In the genomic region with DNA sequence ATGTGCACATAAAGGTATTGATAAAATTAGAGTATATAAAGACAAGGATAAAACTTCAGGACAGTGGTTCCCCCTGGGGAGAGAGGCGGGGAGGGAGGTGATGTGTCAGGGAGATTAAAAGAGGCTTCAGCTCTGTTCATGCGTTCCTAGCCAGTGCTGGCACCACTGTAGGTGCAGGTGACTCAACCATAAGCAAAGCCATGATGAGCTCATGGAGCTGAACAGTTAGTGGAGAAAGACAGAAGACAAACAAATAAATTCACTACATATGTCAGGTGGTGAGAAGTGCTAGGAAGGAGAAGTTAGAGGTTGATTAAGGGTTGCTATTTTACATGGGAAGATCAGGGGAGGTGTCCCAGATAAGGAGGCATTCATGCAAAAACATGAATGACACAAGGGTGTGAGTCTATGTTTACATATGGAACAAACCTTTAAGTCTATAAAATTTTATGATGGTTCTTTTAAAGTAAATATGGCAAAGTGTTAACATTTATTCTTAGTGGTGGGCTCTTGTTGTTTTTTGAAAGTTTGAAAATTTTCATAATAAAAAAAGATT, we compare ENCODE assay signal across 14 cellular contexts.
A peak's percentile ranks its signal among the peaks of the same experiment; 100 is the strongest.
DNase-seq lines count a peak whose midpoint lies in the region; ATAC-seq and TF ChIP-seq lines count a peak whose summit lies in the region.
"Had no signal": no experiment of that assay in that cellular context is flagged by ENCODE, and none has a peak within 500 bp of the region (broad histone marks: within the 10 kb centered on the region; RNA-seq: fewer than 3 reads in every experiment).

No MANE protein-coding gene starts in this region.

- H2BK15ac ChIP-seq in neuronal stem cell (ENCODE audit: low read length), result no peak overlapping the region

- H3K36me3 Mint-ChIP-seq in CD8-positive, alpha-beta T cell, result peaks cover 58% of the 10 kb centered on the region
- peaks cover 13% of the 10 kb centered on the region for H3K36me3 Mint-ChIP-seq in activated T-helper 1 cell treated with anti-CD3 and anti-CD28 coated beads, Interleukin-12 subunit alpha, Interleukin-12 subunit beta, Interleukin-2, Interleukin-4 antibody, amounts not matched to agents 30 ng/mL and 10 ng/mL and 1 ng/mL, durations not matched to agents 14 hours and 24 hours and 36 hours (ENCODE audit: low read depth)
- no peaks in the 10 kb centered on the region for H3K36me3 Mint-ChIP-seq in chondrocyte (ENCODE audit: low read depth)

- H3K4me3 ChIP-seq in CD8-positive, alpha-beta T cell (ENCODE audit: low read depth, low read length), result no peak overlapping the region
- H3K4me3 ChIP-seq in neuronal stem cell (ENCODE audit: low read length in 2 of 2), result no peak overlapping the region
- H3K4me3 ChIP-seq: GM12878, lung had no signal

- H3K18ac ChIP-seq in neuronal stem cell (ENCODE audit: low read length), result no peak overlapping the region

- H4K8ac ChIP-seq in neuronal stem cell (ENCODE audit: low read depth, low read length), result no peak overlapping the region

- no peak overlapping the region for H3K9ac ChIP-seq in neuronal stem cell (ENCODE audit: low read depth, low read length, poor library complexity)

- no peaks in the 10 kb centered on the region for H3K27me3 ChIP-seq in CD8-positive, alpha-beta T cell (ENCODE audit: insufficient read depth, low read length)
- no peaks in the 10 kb centered on the region for H3K27me3 ChIP-seq in neuronal stem cell (ENCODE audit: control insufficient read depth in 3 of 3, insufficient read depth in 3 of 3, low read depth in 1 of 3, low read length in 3 of 3)

- DNase-seq in CD8-positive, alpha-beta T cell, result peak in 1 of 7 experiments; percentile 23
- DNase-seq in HCEC 1CT, result peak; percentile 24
- no peak for DNase-seq in activated T-helper 1 cell treated with anti-CD3 and anti-CD28 coated beads, Interleukin-12 subunit alpha, Interleukin-12 subunit beta, Interleukin-2, Interleukin-4 antibody, amounts not matched to agents 30 ng/mL and 10 ng/mL and 1 ng/mL, durations not matched to agents 14 hours and 24 hours and 36 hours (ENCODE audit: low spot score)
- peak; percentile 75 for DNase-seq in iris pigment epithelial cell (ENCODE audit: low read depth)
- no peak for DNase-seq in NCI-H2227 (lab: John Stamatoyannopoulos, UW; ENCODE audit: unreplicated experiment)
- no peak for DNase-seq in chondrocyte (ENCODE audit: low spot score)
- DNase-seq in neuronal stem cell (ENCODE audit: low spot score), result no peak
- DNase-seq in pons (ENCODE audit: low spot score), result no peak
- DNase-seq: activated naive CD4-positive, alpha-beta T cell treated with anti-CD3 and anti-CD28 coated beads, Interleukin-2, amount 10 ng/mL, durations not matched to agents 7 days and 5 days; effector CD8-positive, alpha-beta T cell; stimulated activated CD4-positive, alpha-beta T cell treated with anti-CD3 and anti-CD28 coated beads, Interleukin-2, amount 100 ng/mL, for 48 hours had no signal

- intact Hi-C loops in CD8-positive, alpha-beta T cell (cut with DNase I, micrococcal nuclease), result loop anchor here in 1 of 2 experiments (5.0 kb wide), 1 partner anchor 203 kb away; no protein-coding TSS in a partner anchor
- intact Hi-C loops in activated T-helper 1 cell treated with anti-CD3 and anti-CD28 coated beads, Interleukin-12 subunit alpha, Interleukin-12 subunit beta, Interleukin-2, Interleukin-4 antibody, amounts not matched to agents 30 ng/mL and 10 ng/mL and 1 ng/mL, durations not matched to agents 14 hours and 24 hours and 36 hours (cut with micrococcal nuclease), result no loop called here

- no peak overlapping the region for H2BK12ac ChIP-seq in neuronal stem cell (ENCODE audit: low read length)

- H3K14ac ChIP-seq in neuronal stem cell (ENCODE audit: low read length), result no peak overlapping the region

- H3K4me2 ChIP-seq in neuronal stem cell (ENCODE audit: insufficient read depth, low read length, poor library complexity, severe bottlenecking), result no peak overlapping the region

- no peak overlapping the region for H2BK5ac ChIP-seq in neuronal stem cell (ENCODE audit: low read length)

- peak; percentile 36 for ATAC-seq in CD8-positive, alpha-beta T cell
- ATAC-seq: GM12878 had no signal

- WGBS in neuronal stem cell (ENCODE audit: extremely low coverage in 2 of 2, insufficient read length in 2 of 2, insufficient replicate concordance in 1 of 2), 2 donors, result no CpG with 5 or more reads among the region's 2 CpGs

- H3K4me3 Mint-ChIP-seq in CD8-positive, alpha-beta T cell, result no peak overlapping the region
- H3K4me3 Mint-ChIP-seq in activated T-helper 1 cell treated with anti-CD3 and anti-CD28 coated beads, Interleukin-12 subunit alpha, Interleukin-12 subunit beta, Interleukin-2, Interleukin-4 antibody, amounts not matched to agents 30 ng/mL and 10 ng/mL and 1 ng/mL, durations not matched to agents 14 hours and 24 hours and 36 hours, result no peak overlapping the region
- no peak overlapping the region for H3K4me3 Mint-ChIP-seq in chondrocyte (ENCODE audit: unreplicated experiment)
- H3K4me3 Mint-ChIP-seq: activated naive CD4-positive, alpha-beta T cell treated with anti-CD3 and anti-CD28 coated beads, Interleukin-2, amount 10 ng/mL, durations not matched to agents 7 days and 5 days had no signal

- H3K9me3 ChIP-seq in CD8-positive, alpha-beta T cell (ENCODE audit: low read length), result no peaks in the 10 kb centered on the region
- H3K9me3 ChIP-seq in neuronal stem cell (replicated peaks in 1 of 2; ENCODE audit: control insufficient read depth in 2 of 2, insufficient read depth in 1 of 2, low read depth in 1 of 2, low read length in 2 of 2), result no peaks in the 10 kb centered on the region

- H3K4me1 ChIP-seq in CD8-positive, alpha-beta T cell (ENCODE audit: insufficient read depth, low read length), result peaks cover 45% of the 10 kb centered on the region
- no peaks in the 10 kb centered on the region for H3K4me1 ChIP-seq in neuronal stem cell (ENCODE audit: control insufficient read depth in 2 of 2, insufficient read depth in 1 of 2, low read depth in 1 of 2, low read length in 2 of 2)

- no peaks in the 10 kb centered on the region for H3K9me3 Mint-ChIP-seq in CD8-positive, alpha-beta T cell
- no peaks in the 10 kb centered on the region for H3K9me3 Mint-ChIP-seq in activated T-helper 1 cell treated with anti-CD3 and anti-CD28 coated beads, Interleukin-12 subunit alpha, Interleukin-12 subunit beta, Interleukin-2, Interleukin-4 antibody, amounts not matched to agents 30 ng/mL and 10 ng/mL and 1 ng/mL, durations not matched to agents 14 hours and 24 hours and 36 hours
- no peaks in the 10 kb centered on the region for H3K9me3 Mint-ChIP-seq in chondrocyte (ENCODE audit: low read depth)
- H3K9me3 Mint-ChIP-seq: activated naive CD4-positive, alpha-beta T cell treated with anti-CD3 and anti-CD28 coated beads, Interleukin-2, amount 10 ng/mL, durations not matched to agents 7 days and 5 days had no signal

- no peaks in the 10 kb centered on the region for H3K36me3 ChIP-seq in CD8-positive, alpha-beta T cell (ENCODE audit: insufficient read depth, low read length)
- H3K36me3 ChIP-seq in neuronal stem cell (replicated peaks in 1 of 2; ENCODE audit: control insufficient read depth in 2 of 2, insufficient read depth in 2 of 2, low read length in 2 of 2), result no peaks in the 10 kb centered on the region

- no peak overlapping the region for H3K4ac ChIP-seq in neuronal stem cell (ENCODE audit: low read length)

- H3K4me1 Mint-ChIP-seq in CD8-positive, alpha-beta T cell (ENCODE audit: low read depth), result peaks cover 73% of the 10 kb centered on the region
- peaks cover 37% of the 10 kb centered on the region for H3K4me1 Mint-ChIP-seq in activated T-helper 1 cell treated with anti-CD3 and anti-CD28 coated beads, Interleukin-12 subunit alpha, Interleukin-12 subunit beta, Interleukin-2, Interleukin-4 antibody, amounts not matched to agents 30 ng/mL and 10 ng/mL and 1 ng/mL, durations not matched to agents 14 hours and 24 hours and 36 hours (ENCODE audit: low read depth)
- peaks cover 26% of the 10 kb centered on the region for H3K4me1 Mint-ChIP-seq in chondrocyte (ENCODE audit: low read depth)

- CTCF ChIA-PET in CD8-positive, alpha-beta T cell (lab: Charles Lee), result interaction anchor here (1.6 kb wide), 1 partner anchor 17 kb away, joined by 4 read pairs; no protein-coding TSS in a partner anchor

- no peak for TF ChIP-seq CTCF in CD8-positive, alpha-beta T cell (IDR thresholded peaks at IDR 0.05)
- no peak for TF ChIP-seq CTCF in chondrocyte (IDR thresholded peaks at IDR 0.05)

- no peak overlapping the region for H4K91ac ChIP-seq in neuronal stem cell (ENCODE audit: low read depth, low read length, poor library complexity)

- H2AFZ ChIP-seq in neuronal stem cell (ENCODE audit: low read length), result no peak overlapping the region

- no peak overlapping the region for H3K27ac ChIP-seq in CD8-positive, alpha-beta T cell (ENCODE audit: low read depth, low read length)
- H3K27ac ChIP-seq in neuronal stem cell (replicated peaks; ENCODE audit: low read length), result no peak overlapping the region

- POLR2A ChIA-PET in CD8-positive, alpha-beta T cell (lab: Charles Lee), result no interaction called here

- peak overlapping the region; percentile 66 for H3K27ac Mint-ChIP-seq in CD8-positive, alpha-beta T cell
- peak overlapping the region; percentile 49 for H3K27ac Mint-ChIP-seq in activated T-helper 1 cell treated with anti-CD3 and anti-CD28 coated beads, Interleukin-12 subunit alpha, Interleukin-12 subunit beta, Interleukin-2, Interleukin-4 antibody, amounts not matched to agents 30 ng/mL and 10 ng/mL and 1 ng/mL, durations not matched to agents 14 hours and 24 hours and 36 hours
- no peak overlapping the region for H3K27ac Mint-ChIP-seq in chondrocyte (ENCODE audit: unreplicated experiment)
- H3K27ac Mint-ChIP-seq: progenitor cell of endocrine pancreas had no signal

- no peak overlapping the region for H3K23ac ChIP-seq in neuronal stem cell (ENCODE audit: low read depth, low read length, poor library complexity)

- no peaks in the 10 kb centered on the region for H3K27me3 Mint-ChIP-seq in CD8-positive, alpha-beta T cell (ENCODE audit: low read depth)
- H3K27me3 Mint-ChIP-seq in activated T-helper 1 cell treated with anti-CD3 and anti-CD28 coated beads, Interleukin-12 subunit alpha, Interleukin-12 subunit beta, Interleukin-2, Interleukin-4 antibody, amounts not matched to agents 30 ng/mL and 10 ng/mL and 1 ng/mL, durations not matched to agents 14 hours and 24 hours and 36 hours (ENCODE audit: insufficient read depth), result no peaks in the 10 kb centered on the region
- no peaks in the 10 kb centered on the region for H3K27me3 Mint-ChIP-seq in chondrocyte (ENCODE audit: low read depth)
- H3K27me3 Mint-ChIP-seq: activated naive CD4-positive, alpha-beta T cell treated with anti-CD3 and anti-CD28 coated beads, Interleukin-2, amount 10 ng/mL, durations not matched to agents 7 days and 5 days; progenitor cell of endocrine pancreas had no signal

- no peak overlapping the region for H2AK5ac ChIP-seq in neuronal stem cell (ENCODE audit: low read depth, low read length)

- H3K79me1 ChIP-seq in neuronal stem cell (ENCODE audit: low read depth, low read length), result no peaks in the 10 kb centered on the region

- H2BK120ac ChIP-seq in neuronal stem cell (ENCODE audit: low read depth, low read length), result no peak overlapping the region

Comparison
In these comparisons a context has a peak if more than half of its experiments do, and no peak if none do; other contexts are left out.
1. DNase-seq: peak in HCEC 1CT (single experiment) and iris pigment epithelial cell (single experiment); none in activated T-helper 1 cell treated with anti-CD3 and anti-CD28 coated beads, Interleukin-12 subunit alpha, Interleukin-12 subunit beta, Interleukin-2, Interleukin-4 antibody, amounts not matched to agents 30 ng/mL and 10 ng/mL and 1 ng/mL, durations not matched to agents 14 hours and 24 hours and 36 hours (single experiment), NCI-H2227 (single experiment), chondrocyte (single experiment), neuronal stem cell (single experiment) and pons (single experiment).